ENCODE assay signal across 14 cellular contexts in the genomic region with DNA sequence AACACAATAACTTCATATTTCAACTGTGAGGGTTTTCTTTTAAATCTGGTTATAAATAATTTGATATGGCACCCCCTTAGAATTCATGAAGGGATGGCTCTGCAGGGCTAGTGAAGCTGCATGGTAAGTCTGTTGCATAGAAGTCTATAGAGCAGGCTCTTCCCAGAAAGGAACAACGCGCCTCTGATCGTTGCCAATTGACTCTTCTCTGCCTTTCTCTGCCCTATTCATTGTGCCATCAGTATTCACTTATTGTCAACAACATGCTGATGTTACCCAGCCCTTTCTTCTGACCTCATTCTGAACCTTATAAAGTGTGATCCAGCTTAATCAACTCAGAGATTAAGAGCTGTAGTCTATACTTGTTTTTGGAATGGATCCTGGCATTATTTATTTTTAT.
A peak's percentile ranks its signal among the peaks of the same experiment; 100 is the strongest.
DNase-seq lines count a peak whose midpoint lies in the region; ATAC-seq lines count a peak whose summit lies in the region.
"Had no signal": no experiment of that assay in that cellular context is flagged by ENCODE, and none has a peak within 500 bp of the region (broad histone marks: within the 10 kb centered on the region; RNA-seq: fewer than 3 reads in every experiment).

No MANE protein-coding gene starts in this region.

- no peak for ATAC-seq in GM19452 (IDR thresholded peaks at IDR 0.05; ENCODE audit: unreplicated experiment)
- ATAC-seq: CD8-positive, alpha-beta T cell had no signal

- DNase-seq in globus pallidus (ENCODE audit: low spot score) (peak; percentile 18), midbrain (lab: John Stamatoyannopoulos, UW) (peak; percentile 12), superior temporal gyrus (ENCODE audit: extremely low spot score) (peak; percentile 24), NCI-H345 (lab: John Stamatoyannopoulos, UW) (no peak), germinal center (ENCODE audit: low spot score) (no peak)
- DNase-seq: 8988T; ACHN; Caco-2; Calu3; CD4-positive, alpha-beta T cell; CD8-positive, alpha-beta T cell; DMS79 treated with DMSO at 0.1 percent for 48 hours; GF-D8 had no signal

Comparison
In these comparisons a context has a peak if more than half of its experiments do, and no peak if none do; other contexts are left out.
1. DNase-seq: peak in globus pallidus (single experiment), midbrain (single experiment) and superior temporal gyrus (single experiment); none in NCI-H345 (single experiment) and germinal center (single experiment).